In genomic region chr9:34589656-34590375, GRCh38 we compare ENCODE assay signal across 9 cellular contexts. TPM values are rescaled to one million over a fixed set of nuclear protein-coding genes. Genes with fewer than 3 reads are reported as not detected.
DNase-seq lines count a peak whose midpoint lies in the region; ATAC-seq and TF ChIP-seq lines count a peak whose summit lies in the region.
"Had no signal": no experiment of that assay in that cellular context is flagged by ENCODE, and none has a peak within 500 bp of the region (broad histone marks: within the 10 kb centered on the region; RNA-seq: fewer than 3 reads in every experiment).

TSS of gene CNTFR (minus strand) at chr9:34589724. CDS start at chr9:34568981, 20,743 bp downstream.

- TF ChIP-seq CTCF in CD14-positive monocyte (IDR thresholded peaks at IDR 0.05): no peak
- TF ChIP-seq CTCF in MM.1S (IDR thresholded peaks at IDR 0.05; ENCODE audit: low read length): no peak

- no peaks in the 10 kb centered on the region for H4K20me1 ChIP-seq in MM.1S (ENCODE audit: insufficient read depth, low read length)

- peaks cover 0 to 26% (median 18%) of the 10 kb centered on the region in 7 donors for H3K9me3 Mint-ChIP-seq in CD14-positive monocyte

- DNase-seq in CD14-positive monocyte (ENCODE audit: low spot score) (no peak), MM.1S (no peak), anterior cingulate cortex (lab: John Stamatoyannopoulos, UW) (peak in 53 of 58 donors; percentile 28 to 82 (median 71)), dermis blood vessel endothelial cell (no peak)

- H3K4me1 ChIP-seq in MM.1S (ENCODE audit: low read length) (0 out of 2 replicates have a peak, but pooled peaks cover 3% of the 10 kb centered on the region), iPS-20b (ENCODE audit: insufficient read depth, low read length) (peaks cover 13% of the 10 kb centered on the region), skeletal muscle satellite cell (ENCODE audit: control insufficient read depth, insufficient read depth, low read length) (peaks cover 3% of the 10 kb centered on the region)

- no peaks in the 10 kb centered on the region for H3K9me3 ChIP-seq in MM.1S (replicated peaks; ENCODE audit: insufficient read depth, low read length)
- H3K9me3 ChIP-seq in iPS-20b (ENCODE audit: insufficient read depth, low read depth, low read length): peaks cover 3% of the 10 kb centered on the region; the same call in 1 of the 2 replicates
- no peaks in the 10 kb centered on the region for H3K9me3 ChIP-seq in skeletal muscle satellite cell (replicated peaks; ENCODE audit: low read length)

- no peaks in the 10 kb centered on the region for H3K9me2 ChIP-seq in MM.1S (replicated peaks; ENCODE audit: insufficient read depth, low read length)

- intact Hi-C loops in CD14-positive monocyte (cut with micrococcal nuclease): loop anchor here in 1 of 2 donors (10.0 kb wide), 1 partner anchor 145 kb away; no protein-coding TSS in a partner anchor

- H3K27me3 ChIP-seq in MM.1S (replicated peaks; ENCODE audit: insufficient read depth, low read length): peaks cover 86% of the 10 kb centered on the region
- H3K27me3 ChIP-seq in iPS-20b (ENCODE audit: insufficient read depth, low read length): peaks cover 100% of the 10 kb centered on the region
- peaks cover 94% of the 10 kb centered on the region for H3K27me3 ChIP-seq in skeletal muscle satellite cell (ENCODE audit: control insufficient read depth, insufficient read depth, low read length)

- H3K27ac Mint-ChIP-seq in CD14-positive monocyte: no peak within 1 kb of the TSS

- H3K27me3 Mint-ChIP-seq in CD14-positive monocyte (ENCODE audit: low read depth in 3 of 3): peaks cover 84 to 96% (median 84%) of the 10 kb centered on the region in 3 donors

- H3K36me3 ChIP-seq in MM.1S (replicated peaks; ENCODE audit: insufficient read depth, low read length) (no peaks in the 10 kb centered on the region), iPS-20b (ENCODE audit: insufficient read depth, low read depth, low read length) (no peaks in the 10 kb centered on the region), skeletal muscle satellite cell (ENCODE audit: insufficient read depth, low read length) (no peaks in the 10 kb centered on the region)

- no peaks in the 10 kb centered on the region for H3K79me2 ChIP-seq in MM.1S (ENCODE audit: low read length)

- peak within 1 kb of the TSS; percentile 77 to 91 for H3K4me3 Mint-ChIP-seq in CD14-positive monocyte

- H3K9ac ChIP-seq in MM.1S (ENCODE audit: low read length) (no peak within 1 kb of the TSS), iPS-20b (ENCODE audit: low read depth, low read length) (no peak within 1 kb of the TSS), skeletal muscle satellite cell (ENCODE audit: low read depth, low read length) (no peak within 1 kb of the TSS)

- H3K27ac ChIP-seq in MM.1S (ENCODE audit: low read length): no peak within 1 kb of the TSS
- H3K27ac ChIP-seq in iPS-20b (ENCODE audit: low read length): no peak within 1 kb of the TSS

- peaks cover 38% of the 10 kb centered on the region for H3K4me1 Mint-ChIP-seq in CD14-positive monocyte

- H3K4me2 ChIP-seq in MM.1S (ENCODE audit: low read depth, low read length) (peak within 1 kb of the TSS; percentile 90; the same call in 1 of the 2 replicates), skeletal muscle satellite cell (ENCODE audit: low read length) (peak within 1 kb of the TSS; percentile 63)

- no peaks in the 10 kb centered on the region for H3F3A ChIP-seq in MM.1S (ENCODE audit: insufficient read depth, low read length)

- H3K4me3 ChIP-seq in MM.1S (ENCODE audit: low read length) (no peak within 1 kb of the TSS), iPS-20b (ENCODE audit: low read length) (peak within 1 kb of the TSS; percentile 50), skeletal muscle satellite cell (ENCODE audit: low read length) (peak within 1 kb of the TSS; percentile 12)

- no peak within 1 kb of the TSS for H2AFZ ChIP-seq in MM.1S (ENCODE audit: low read length)

- ATAC-seq in HG03354 (IDR thresholded peaks at IDR 0.05; ENCODE audit: poor library complexity, severe bottlenecking, unreplicated experiment) (no peak), GM21786 (IDR thresholded peaks at IDR 0.05; ENCODE audit: unreplicated experiment) (no peak)
- ATAC-seq: HCT116 had no signal

- peaks cover 0 to 11% of the 10 kb centered on the region in 2 donors for H3K36me3 Mint-ChIP-seq in CD14-positive monocyte

RNA-seq across cellular contexts. Expression of gene CNTFR, which starts in this region (rescaled TPM):
- not detected for polyA plus RNA-seq in CD14-positive monocyte
- total RNA-seq in skeletal muscle satellite cell (2012; rRNA removed): not detected in 2 replicates
- total RNA-seq in dermis blood vessel endothelial cell: not detected in 2 replicates

Comparison
In these comparisons a context has a peak if more than half of its experiments do, and no peak if none do; other contexts are left out.
1. DNase-seq: peak in anterior cingulate cortex (53 of 58); none in CD14-positive monocyte (single experiment), MM.1S (single experiment) and dermis blood vessel endothelial cell (single experiment).